1 cellular context compared by ENCODE assay signal in genomic region chr5:101878190-101878589, GRCh38.
TF ChIP-seq lines count a peak whose summit lies in the region.

No MANE protein-coding gene starts in this region.

TF ChIP-seq in SK-N-SH, 30 proteins besides CTCF, POLR2A, EP300 and RAD21 (continued from another document):
- TF ChIP-seq REST (IDR thresholded peaks at IDR 0.05; ENCODE audit: low read depth, low read length) (no peak), ELF1 (IDR thresholded peaks at IDR 0.05) (no peak), JUND (IDR thresholded peaks at IDR 0.05) (no peak), TAF1 (IDR thresholded peaks at IDR 0.05; ENCODE audit: borderline replicate concordance, low read depth, low read length) (no peak), FOXJ3 (CRISPR knock-in tag; IDR thresholded peaks at IDR 0.05) (no peak), EZH2phosphoT487 (IDR thresholded peaks at IDR 0.05; ENCODE audit: borderline replicate concordance, low read depth) (no peak), MXI1 (IDR thresholded peaks at IDR 0.05; ENCODE audit: low read depth, low read length) (no peak), CHD2 (IDR thresholded peaks at IDR 0.05; ENCODE audit: low read length, partially characterized antibody) (no peak), USF2 (IDR thresholded peaks at IDR 0.05; ENCODE audit: borderline replicate concordance, low read depth, low read length) (no peak)
